In the genomic region with DNA sequence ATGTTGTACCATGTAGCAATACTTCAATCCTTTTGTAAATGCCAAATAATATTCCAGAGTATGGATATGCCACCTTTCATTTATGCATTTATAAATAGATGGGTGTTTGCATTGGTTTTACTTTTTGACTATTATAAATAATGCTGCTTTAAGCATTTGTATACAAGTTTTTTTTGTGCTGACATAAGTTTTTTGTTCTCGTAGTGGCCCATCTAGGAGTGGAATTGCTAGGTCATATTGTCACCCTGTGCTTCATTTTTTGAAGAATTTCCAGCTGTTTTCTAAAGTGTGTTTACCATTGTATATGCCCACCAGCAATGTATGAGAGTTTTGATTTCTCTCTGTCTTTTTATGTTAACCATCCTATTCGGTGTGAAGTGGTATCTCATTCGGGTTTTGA, we compare ENCODE assay signal across 25 cellular contexts.
"Had no signal": no experiment of that assay in that cellular context is flagged by ENCODE, and none has a peak within 500 bp of the region (broad histone marks: within the 10 kb centered on the region; RNA-seq: fewer than 3 reads in every experiment).

No MANE protein-coding gene starts in this region.

- DNase-seq: activated B cell treated with CpG ODN at 0.5 μM for 24 hours; activated CD4-positive, alpha-beta T cell treated with anti-CD3 and anti-CD28 coated beads for 48 hours; activated CD4-positive, alpha-beta T cell treated with anti-CD3 and anti-CD28 coated beads, Interleukin-2, amount 50 U/mL, for 1 hour; activated CD4-positive, alpha-beta T cell treated with anti-CD3 and anti-CD28 coated beads, Interleukin-2, amount 50 U/mL, for 48 hours; activated CD8-positive, alpha-beta memory T cell treated with anti-CD3 and anti-CD28 coated beads for 24 hours; activated CD8-positive, alpha-beta T cell treated with anti-CD3 and anti-CD28 coated beads for 36 hours; activated gamma-delta T cell; activated naive CD4-positive, alpha-beta T cell; activated naive CD4-positive, alpha-beta T cell treated with anti-CD3 and anti-CD28 coated beads, Interleukin-2, amount 10 ng/mL, durations not matched to agents 7 days and 5 days; activated naive CD8-positive, alpha-beta T cell treated with anti-CD3 and anti-CD28 coated beads, Interleukin-2, amount 10 ng/mL, durations not matched to agents 7 days and 5 days; activated T-cell treated with anti-CD3 and anti-CD28 coated beads, Interleukin-2, amount 50 U/mL, for 48 hours; brain microvascular endothelial cell; dorsolateral prefrontal cortex; effector memory CD4-positive, alpha-beta T cell; endodermal cell; foreskin fibroblast; head of caudate nucleus; T-helper 2 cell had no signal

- H3K27ac ChIP-seq: ascending aorta, brain microvascular endothelial cell, coronary artery, dorsolateral prefrontal cortex had no signal

- H3K27me3 ChIP-seq: ascending aorta had no signal

- H3K9me3 ChIP-seq: ascending aorta had no signal

- FAIRE-seq: bronchial epithelial cell, frontal cortex had no signal

- H3K36me3 ChIP-seq: ascending aorta, brain microvascular endothelial cell had no signal

- H3K4me3 ChIP-seq: ascending aorta, coronary artery, dorsolateral prefrontal cortex had no signal

- ATAC-seq: activated CD4-positive, CD25-positive, alpha-beta regulatory T cell treated with anti-CD3 and anti-CD28 coated beads, Interleukin-2, amount 50 U/mL, for 24 hours; activated CD8-positive, alpha-beta T cell treated with anti-CD3 and anti-CD28 coated beads for 36 hours; activated naive CD4-positive, alpha-beta T cell treated with anti-CD3 and anti-CD28 coated beads, Interleukin-2, amount 50 U/mL, for 72 hours; esophagus mucosa had no signal

- H3K4me1 ChIP-seq: ascending aorta had no signal
